7 cellular contexts compared by ENCODE assay signal in the genomic region with DNA sequence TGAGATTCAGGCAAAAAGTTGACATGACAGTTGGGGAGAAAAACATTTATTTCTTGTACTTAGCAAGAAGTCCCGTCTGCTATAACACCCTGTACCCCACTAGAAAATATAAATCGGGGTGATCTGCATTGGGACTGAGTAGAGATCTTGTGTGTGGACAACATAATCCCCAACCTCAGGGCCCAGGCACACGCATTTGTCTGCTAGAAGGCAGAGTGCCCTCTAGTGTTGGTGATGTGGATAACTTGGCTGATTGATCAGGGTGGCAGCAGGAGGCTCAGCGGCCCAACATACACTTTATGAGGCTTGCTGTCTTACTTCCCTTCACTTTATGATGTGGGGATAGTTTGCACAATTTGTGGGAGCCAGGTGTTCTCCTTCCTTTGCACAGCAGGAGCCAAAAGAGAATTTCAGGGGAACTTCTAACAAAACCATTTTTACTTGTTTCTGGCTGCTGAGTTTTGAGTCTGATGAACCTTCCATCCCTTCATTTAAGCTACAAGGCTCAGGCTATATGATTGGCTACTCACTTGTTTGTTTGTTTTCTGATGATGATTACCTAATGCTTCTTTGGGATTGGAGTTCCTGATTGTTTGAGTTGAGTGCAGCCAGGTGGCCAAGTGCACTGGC.
DNase-seq lines count a peak whose midpoint lies in the region; ATAC-seq, FAIRE-seq and TF ChIP-seq lines count a peak whose summit lies in the region.

No MANE protein-coding gene starts in this region.

- in situ Hi-C loops in G401 (cut with HindIII; ENCODE audit: low sequenced_read_pairs): no loop called here

- no peak overlapping the region for H2AFZ ChIP-seq in keratinocyte (ENCODE audit: control insufficient read depth, low read length)

- no peak overlapping the region for H3K9ac ChIP-seq in keratinocyte (ENCODE audit: control insufficient read depth, extremely low read depth, insufficient read depth, low read length)

- no peaks in the 10 kb centered on the region for H3K36me3 ChIP-seq in body of pancreas (replicated peaks in 1 of 2; ENCODE audit: insufficient read depth in 1 of 2, low read depth in 2 of 2)
- H3K36me3 ChIP-seq in keratinocyte (ENCODE audit: control insufficient read depth in 2 of 2, extremely low read depth in 1 of 2, insufficient read depth in 2 of 2, low read length in 2 of 2): no peaks in the 10 kb centered on the region

- dilution Hi-C loops in keratinocyte (cut with MboI; ENCODE audit: extremely low pct_ligation_motif_present, low sequenced_read_pairs): no loop called here

- H3K9me1 ChIP-seq in keratinocyte (ENCODE audit: control insufficient read depth, extremely low read depth, insufficient read depth, low read length): no peaks in the 10 kb centered on the region

- no peaks in the 10 kb centered on the region for H3K9me3 ChIP-seq in body of pancreas
- no peaks in the 10 kb centered on the region for H3K9me3 ChIP-seq in keratinocyte (ENCODE audit: control insufficient read depth, low read depth, low read length)

- H3K4me1 ChIP-seq in body of pancreas (no peaks in the 10 kb centered on the region), keratinocyte (ENCODE audit: control insufficient read depth, extremely low read depth, insufficient read depth, low read length) (no peaks in the 10 kb centered on the region)

- H3K79me2 ChIP-seq in keratinocyte (ENCODE audit: control insufficient read depth, insufficient read depth, low read length): no peaks in the 10 kb centered on the region

- peak; percentile 12 for DNase-seq in G401 (ENCODE audit: low spot score)
- DNase-seq in NOMO-1 treated with DMSO at 0.1 percent for 48 hours (lab: John Stamatoyannopoulos, UW; ENCODE audit: unreplicated experiment): peak; percentile 1
- peak; percentile 35 to 64 (median 54) for DNase-seq in body of pancreas
- DNase-seq in keratinocyte (ENCODE audit: low read depth, low spot score): no peak
- DNase-seq in stimulated activated naive CD8-positive, alpha-beta T cell treated with anti-CD3 and anti-CD28 coated beads, Interleukin-15, Interleukin-2, amounts not matched to agents 100 U/mL and 50 U/mL, for 24 hours: peak; percentile 55

- intact Hi-C loops in body of pancreas (cut with DNase I): no loop called here

- H3K4me3 ChIP-seq in body of pancreas: no peak overlapping the region
- no peak overlapping the region for H3K4me3 ChIP-seq in keratinocyte (ENCODE audit: control insufficient read depth in 2 of 3, extremely low read depth in 1 of 3, insufficient read depth in 2 of 3, low read depth in 1 of 3, low read length in 3 of 3)

- TF ChIP-seq CTCF in body of pancreas (IDR thresholded peaks at IDR 0.05) (peak; percentile 32 to 57 (median 49)), keratinocyte (optimal IDR thresholded peaks at IDR 0.05 in 1 of 3, IDR thresholded peaks at IDR 0.05 in 1 of 3, conservative IDR thresholded peaks at IDR 0.05 in 1 of 3; ENCODE audit: extremely low read depth in 1 of 3, insufficient read depth in 2 of 3, low read length in 3 of 3) (peak; percentile 59 to 94 (median 76))

- TF ChIP-seq POLR2A in body of pancreas (IDR thresholded peaks at IDR 0.05): no peak

- H4K20me1 ChIP-seq in keratinocyte (ENCODE audit: control insufficient read depth, extremely low read depth, insufficient read depth, low read length): no peaks in the 10 kb centered on the region

- H3K27ac ChIP-seq in body of pancreas (no peak overlapping the region), keratinocyte (ENCODE audit: control insufficient read depth, insufficient read depth, low read length) (no peak overlapping the region)

- ATAC-seq in GM19452 (IDR thresholded peaks at IDR 0.05; ENCODE audit: unreplicated experiment) (peak; percentile 89), HG03442 (IDR thresholded peaks at IDR 0.05; ENCODE audit: unreplicated experiment) (peak; percentile 90), body of pancreas (peak; percentile 48)
- no peak for ATAC-seq in stimulated activated naive CD8-positive, alpha-beta T cell treated with anti-CD3 and anti-CD28 coated beads, Interleukin-15, Interleukin-2, amounts not matched to agents 100 U/mL and 50 U/mL, for 24 hours

- H3K27me3 ChIP-seq in body of pancreas (no peaks in the 10 kb centered on the region), keratinocyte (ENCODE audit: control insufficient read depth, extremely low read depth, insufficient read depth, low read length) (no peaks in the 10 kb centered on the region)

- 31 to 32% methylated on average over 4 of the region's 4 CpGs for WGBS in body of pancreas, 2 donors

- no peak overlapping the region for H3K4me2 ChIP-seq in keratinocyte (ENCODE audit: control insufficient read depth, extremely low read depth, insufficient read depth, low read depth, low read length)

- FAIRE-seq in keratinocyte (lab: Jason Lieb, UNC): peak; percentile 71
